Comparison of ENCODE assay signal across 14 cellular contexts in the genomic region with DNA sequence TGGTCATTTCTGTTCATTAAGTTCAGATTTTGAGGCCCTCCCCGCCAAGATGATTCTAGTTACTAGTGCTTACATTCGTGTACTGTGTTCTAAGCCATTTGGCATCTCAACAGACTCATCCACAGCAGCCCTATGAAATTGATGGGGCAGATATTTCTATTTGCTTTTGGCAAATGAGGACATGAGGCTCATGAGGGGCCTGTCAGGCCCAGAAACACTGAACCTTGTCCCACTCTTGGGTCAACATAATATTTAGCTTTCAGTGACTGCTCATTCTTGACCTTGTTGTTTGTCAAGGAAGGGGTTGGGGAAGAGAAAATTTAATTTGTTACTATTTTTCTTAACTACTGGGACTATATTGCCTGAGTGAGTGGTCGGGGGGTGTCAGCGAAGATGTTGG.
DNase-seq lines count a peak whose midpoint lies in the region; ATAC-seq, FAIRE-seq and TF ChIP-seq lines count a peak whose summit lies in the region.
"Had no signal": no experiment of that assay in that cellular context is flagged by ENCODE, and none has a peak within 500 bp of the region (broad histone marks: within the 10 kb centered on the region; RNA-seq: fewer than 3 reads in every experiment).

No MANE protein-coding gene starts in this region.

- no peak overlapping the region for H2BK5ac ChIP-seq in trophoblast cell (ENCODE audit: low read depth, low read length, poor library complexity)

- H3K4me3 ChIP-seq in trophoblast cell (ENCODE audit: low read depth, low read length), result no peak overlapping the region
- H3K4me3 ChIP-seq: A549 had no signal

- H3K27ac ChIP-seq in trophoblast cell (ENCODE audit: low read depth, low read length), result no peak overlapping the region
- H3K27ac ChIP-seq: A549, C4-2B had no signal

- DNase-seq in chondrocyte (ENCODE audit: low spot score), result no peak
- no peak for DNase-seq in mesothelial cell of epicardium (ENCODE audit: low spot score in 2 of 2, unreplicated experiment in 2 of 2)
- DNase-seq in trophoblast cell, result no peak
- DNase-seq in DMS153 treated with DMSO at 0.1 percent for 48 hours (lab: John Stamatoyannopoulos, UW; ENCODE audit: unreplicated experiment), result no peak
- DNase-seq in D721Med (ENCODE audit: insufficient read length, low spot score), result no peak
- DNase-seq: BE2C; CD4-positive, alpha-beta memory T cell; DMS53; GF-D8 had no signal

- peaks cover 18 to 27% of the 10 kb centered on the region in 2 experiments for H3K4me1 ChIP-seq in trophoblast cell (ENCODE audit: control insufficient read depth in 1 of 2, insufficient read depth in 2 of 2, low read length in 2 of 2)

- no peak overlapping the region for H4K12ac ChIP-seq in trophoblast cell (ENCODE audit: low read depth, low read length)

- H3K36me3 Mint-ChIP-seq in chondrocyte (ENCODE audit: low read depth) (peaks cover 5% of the 10 kb centered on the region), mesothelial cell of epicardium (no peaks in the 10 kb centered on the region)
- H3K36me3 Mint-ChIP-seq: CD4-positive, alpha-beta memory T cell; IgD-negative memory B cell had no signal

- H3K4me3 Mint-ChIP-seq in chondrocyte (ENCODE audit: unreplicated experiment), result no peak overlapping the region
- no peak overlapping the region for H3K4me3 Mint-ChIP-seq in mesothelial cell of epicardium
- H3K4me3 Mint-ChIP-seq: CD4-positive, alpha-beta memory T cell; IgD-negative memory B cell had no signal

- H3K9me3 Mint-ChIP-seq in chondrocyte (ENCODE audit: low read depth) (no peaks in the 10 kb centered on the region), mesothelial cell of epicardium (no peaks in the 10 kb centered on the region)
- H3K9me3 Mint-ChIP-seq: CD4-positive, alpha-beta memory T cell; IgD-negative memory B cell had no signal

- no CpG with 5 or more reads among the region's 4 CpGs for WGBS in trophoblast cell (ENCODE audit: extremely low coverage, insufficient coverage, insufficient read length)

- H2AFZ ChIP-seq in trophoblast cell (ENCODE audit: insufficient read depth, low read length, poor library complexity), result no peak overlapping the region

- no peak overlapping the region for H3K9ac ChIP-seq in trophoblast cell (ENCODE audit: low read length)

- H2BK120ac ChIP-seq in trophoblast cell (ENCODE audit: insufficient read depth, low read length, poor library complexity), result no peak overlapping the region

- no peak overlapping the region for H3K4me2 ChIP-seq in trophoblast cell (ENCODE audit: low read length)
- H3K4me2 ChIP-seq: A549 had no signal

- no peak for TF ChIP-seq CTCF in chondrocyte (IDR thresholded peaks at IDR 0.05)
- no peak for TF ChIP-seq CTCF in mesothelial cell of epicardium (IDR thresholded peaks at IDR 0.05; ENCODE audit: unreplicated experiment)
- no peak for TF ChIP-seq CTCF in D721Med (IDR thresholded peaks at IDR 0.05; ENCODE audit: insufficient read depth, missing control alignments)

- no peaks in the 10 kb centered on the region for H3K36me3 ChIP-seq in trophoblast cell (ENCODE audit: control insufficient read depth in 1 of 2, insufficient read depth in 2 of 2, low read length in 2 of 2)

- H3K79me2 ChIP-seq in trophoblast cell (ENCODE audit: control insufficient read depth, insufficient read depth, low read length, poor library complexity), result no peaks in the 10 kb centered on the region

- no peak overlapping the region for H4K8ac ChIP-seq in trophoblast cell (ENCODE audit: low read depth, low read length)

- no peak for ATAC-seq in HG02981 (IDR thresholded peaks at IDR 0.05; ENCODE audit: unreplicated experiment)
- ATAC-seq: A549 had no signal

- H3K27me3 ChIP-seq in trophoblast cell (ENCODE audit: insufficient read depth, low read length), result no peaks in the 10 kb centered on the region
- H3K27me3 ChIP-seq: BE2C had no signal

- H2BK12ac ChIP-seq in trophoblast cell (ENCODE audit: low read length), result no peak overlapping the region

- H3K14ac ChIP-seq in trophoblast cell (ENCODE audit: low read length), result no peak overlapping the region

- peaks cover 19% of the 10 kb centered on the region for H3K79me1 ChIP-seq in trophoblast cell (ENCODE audit: low read length)

- no peak overlapping the region for H3K23ac ChIP-seq in trophoblast cell (ENCODE audit: low read length)

- H3K9me3 ChIP-seq in trophoblast cell (ENCODE audit: insufficient read depth, low read depth, low read length), result no peaks in the 10 kb centered on the region
- H3K9me3 ChIP-seq: A549, BE2C had no signal

- H2AK5ac ChIP-seq in trophoblast cell (ENCODE audit: low read length), result no peak overlapping the region

- peak overlapping the region; percentile 23 for H3K27ac Mint-ChIP-seq in chondrocyte (ENCODE audit: unreplicated experiment)
- peak overlapping the region; percentile 16 for H3K27ac Mint-ChIP-seq in mesothelial cell of epicardium
- H3K27ac Mint-ChIP-seq: CD4-positive, alpha-beta memory T cell; IgD-negative memory B cell had no signal

- H4K91ac ChIP-seq in trophoblast cell (ENCODE audit: low read depth, low read length), result no peak overlapping the region

- no peak overlapping the region for H3K18ac ChIP-seq in trophoblast cell (ENCODE audit: low read length)

- H3K27me3 Mint-ChIP-seq in chondrocyte (ENCODE audit: low read depth) (no peaks in the 10 kb centered on the region), mesothelial cell of epicardium (ENCODE audit: low read depth) (no peaks in the 10 kb centered on the region)
- H3K27me3 Mint-ChIP-seq: IgD-negative memory B cell had no signal

- no peak for FAIRE-seq in D721Med (lab: Jason Lieb, UNC)
- FAIRE-seq: A549, GM19239 had no signal

- H3K4me1 Mint-ChIP-seq in chondrocyte (ENCODE audit: low read depth) (peaks cover 79% of the 10 kb centered on the region), mesothelial cell of epicardium (peaks cover 66% of the 10 kb centered on the region)
- H3K4me1 Mint-ChIP-seq: CD4-positive, alpha-beta memory T cell; IgD-negative memory B cell had no signal

- peak overlapping the region; percentile 25 for H3K4ac ChIP-seq in trophoblast cell (ENCODE audit: low read depth, low read length)
